ENCODE assay signal across 18 cellular contexts in genomic region chr15:29919380-29919881, GRCh38.
DNase-seq lines count a peak whose midpoint lies in the region; ATAC-seq and TF ChIP-seq lines count a peak whose summit lies in the region.
"Had no signal": no experiment of that assay in that cellular context is flagged by ENCODE, and none has a peak within 500 bp of the region (broad histone marks: within the 10 kb centered on the region; RNA-seq: fewer than 3 reads in every experiment).

No MANE protein-coding gene starts in this region.

- H3K9me2 ChIP-seq in PC-3 (replicated peaks; ENCODE audit: low read length), result 0 out of 2 replicates have a peak, but pooled peaks cover 2% of the 10 kb centered on the region

- peak overlapping the region; percentile 78 for H3K27ac Mint-ChIP-seq in neural crest cell (ENCODE audit: unreplicated experiment)
- H3K27ac Mint-ChIP-seq in T-cell, result no peak overlapping the region

- H3K9me3 Mint-ChIP-seq in neural crest cell (no peaks in the 10 kb centered on the region), T-cell (no peaks in the 10 kb centered on the region)

- 84% methylated on average over 2 of the region's 2 CpGs for WGBS in esophagus muscularis mucosa

- H3K36me3 Mint-ChIP-seq in neural crest cell (ENCODE audit: low read depth) (no peaks in the 10 kb centered on the region), T-cell (no peaks in the 10 kb centered on the region)

- peaks cover 5% of the 10 kb centered on the region for H3F3A ChIP-seq in PC-3 (ENCODE audit: low read length, unreplicated experiment)

- H3K4me3 Mint-ChIP-seq in neural crest cell, result no peak overlapping the region
- no peak overlapping the region for H3K4me3 Mint-ChIP-seq in T-cell

- H3K9ac ChIP-seq in PC-3 (ENCODE audit: low read length), result no peak overlapping the region

- no peak overlapping the region for H3K4me3 ChIP-seq in PC-3 (ENCODE audit: low read length)
- no peak overlapping the region for H3K4me3 ChIP-seq in esophagus muscularis mucosa
- H3K4me3 ChIP-seq in upper lobe of right lung, result no peak overlapping the region
- H3K4me3 ChIP-seq: SJSA1 had no signal

- H3K27me3 Mint-ChIP-seq in neural crest cell (ENCODE audit: low read depth) (peaks cover 5% of the 10 kb centered on the region), T-cell (peaks cover 16 to 45% of the 10 kb centered on the region in 2 donors)

- no peak overlapping the region for H3K27ac ChIP-seq in PC-3 (ENCODE audit: low read length)
- no peak overlapping the region for H3K27ac ChIP-seq in esophagus muscularis mucosa (replicated peaks in 1 of 4)
- no peak overlapping the region for H3K27ac ChIP-seq in upper lobe of right lung
- H3K27ac ChIP-seq: SJSA1 had no signal

- TF ChIP-seq EP300 in esophagus muscularis mucosa (IDR thresholded peaks at IDR 0.05), result no peak

- peaks cover 79% of the 10 kb centered on the region for H3K4me1 ChIP-seq in PC-3 (ENCODE audit: insufficient read depth, low read length)
- H3K4me1 ChIP-seq in esophagus muscularis mucosa, result peaks cover 0 to 4% (median 0%) of the 10 kb centered on the region in 4 donors
- H3K4me1 ChIP-seq in upper lobe of right lung, result peaks cover 3% of the 10 kb centered on the region
- H3K4me1 ChIP-seq: BE2C had no signal

- intact Hi-C loops in PC-3 (cut with micrococcal nuclease) (no loop called here), esophagus muscularis mucosa (cut with DNase I) (no loop called here), upper lobe of right lung (cut with DNase I) (no loop called here)

- CTCF ChIA-PET in PC-3 (lab: Charles Lee) (no interaction called here), T-cell (lab: Charles Lee) (no interaction called here)

- no TSS peak for BruUV-seq in PC-3 (replicated peaks; lab: Mats Ljungman, UMichigan)

- no peaks in the 10 kb centered on the region for H3K9me3 ChIP-seq in PC-3 (ENCODE audit: low read length)
- H3K9me3 ChIP-seq in esophagus muscularis mucosa, result no peaks in the 10 kb centered on the region
- no peaks in the 10 kb centered on the region for H3K9me3 ChIP-seq in upper lobe of right lung
- H3K9me3 ChIP-seq: BE2C, SJSA1 had no signal

- POLR2A ChIA-PET in PC-3 (lab: Charles Lee; ENCODE audit: unreplicated experiment), result no interaction called here
- POLR2A ChIA-PET in T-cell (lab: Charles Lee), result no interaction called here

- H4K20me1 ChIP-seq in PC-3 (ENCODE audit: low read length), result no peaks in the 10 kb centered on the region

- no peak overlapping the region for H2AFZ ChIP-seq in PC-3 (ENCODE audit: low read length)

- H3K36me3 ChIP-seq in PC-3 (ENCODE audit: low read depth, low read length) (no peaks in the 10 kb centered on the region), esophagus muscularis mucosa (no peaks in the 10 kb centered on the region), upper lobe of right lung (no peaks in the 10 kb centered on the region)
- H3K36me3 ChIP-seq: BE2C, SJSA1 had no signal

- TF ChIP-seq CTCF in PC-3 (conservative IDR thresholded peaks at IDR 0.05; ENCODE audit: low read depth, low read length) (no peak), esophagus muscularis mucosa (IDR thresholded peaks at IDR 0.05) (no peak), neural crest cell (conservative IDR thresholded peaks at IDR 0.05) (no peak), upper lobe of right lung (IDR thresholded peaks at IDR 0.05) (no peak)

- ATAC-seq in PC-3 (no peak), T-cell (replicated peaks in 1 of 4) (no peak), HG03108 (IDR thresholded peaks at IDR 0.05; ENCODE audit: unreplicated experiment) (no peak), upper lobe of right lung (no peak), GM19023 (IDR thresholded peaks at IDR 0.05; ENCODE audit: unreplicated experiment) (no peak)
- ATAC-seq: Panc1, Right ventricle myocardium inferior had no signal

- no peaks in the 10 kb centered on the region for H3K79me2 ChIP-seq in PC-3 (ENCODE audit: low read length)

- TF ChIP-seq POLR2A in esophagus muscularis mucosa (IDR thresholded peaks at IDR 0.05; ENCODE audit: low read depth), result no peak

- peaks cover 20% of the 10 kb centered on the region for H3K4me1 Mint-ChIP-seq in neural crest cell
- no peaks in the 10 kb centered on the region for H3K4me1 Mint-ChIP-seq in T-cell

- peak overlapping the region; percentile 86; the same call in 1 of the 2 replicates for H3K4me2 ChIP-seq in PC-3 (ENCODE audit: low read length)

- H3K27me3 ChIP-seq in PC-3 (ENCODE audit: low read length) (no peaks in the 10 kb centered on the region), esophagus muscularis mucosa (peaks cover 0 to 14% (median 0%) of the 10 kb centered on the region in 4 donors), upper lobe of right lung (no peaks in the 10 kb centered on the region)
- H3K27me3 ChIP-seq: SJSA1 had no signal

- DNase-seq in ELF-1 (ENCODE audit: low read depth, low spot score) (peak; percentile 5), PC-3 (no peak), esophagus muscularis mucosa (ENCODE audit: extremely low spot score) (peak; percentile 90), neural crest cell (ENCODE audit: low read depth, low spot score) (no peak), T-cell (no peak), upper lobe of right lung (no peak)
- DNase-seq: BE2C, DND-41, KBM-7, NCI-H1092, NCI-H1436, NCI-H1930, NCI-H748 treated with DMSO at 0.1 percent for 48 hours had no signal

Comparison
In these comparisons a context has a peak if more than half of its experiments do, and no peak if none do; other contexts are left out.
1. DNase-seq: peak in ELF-1 (single experiment) and esophagus muscularis mucosa (single experiment); none in PC-3 (single experiment), neural crest cell (single experiment), T-cell (0 of 34) and upper lobe of right lung (single experiment).